In genomic region chr11:72738199-72739141, GRCh38 we compare ENCODE assay signal across 8 cellular contexts. TPM values are rescaled to one million over a fixed set of nuclear protein-coding genes. Genes with fewer than 3 reads are reported as not detected.
A peak's percentile ranks its signal among the peaks of the same experiment; 100 is the strongest.
DNase-seq lines count a peak whose midpoint lies in the region; ATAC-seq and TF ChIP-seq lines count a peak whose summit lies in the region.

No MANE protein-coding gene starts in this region.

- H3K9me2 ChIP-seq in GM23338 (ENCODE audit: insufficient read depth), result no peaks in the 10 kb centered on the region

- H3K36me3 Mint-ChIP-seq in GM23338 (ENCODE audit: low read depth), result no peaks in the 10 kb centered on the region; the same call in 2 of the 3 replicates

- no peak overlapping the region for H2AFZ ChIP-seq in GM23338

- peaks cover 86% of the 10 kb centered on the region for H3K79me2 ChIP-seq in GM23338 (replicated peaks; ENCODE audit: insufficient read depth)

- no peaks in the 10 kb centered on the region for H3F3A ChIP-seq in GM23338 (replicated peaks; ENCODE audit: low read depth)

- DNase-seq in GF-D8 (lab: John Stamatoyannopoulos, UW) (peak; percentile 55), GM23338 (ENCODE audit: low spot score) (peak; percentile 33), Right ventricle myocardium superior (peak; percentile 73), substantia nigra (lab: John Stamatoyannopoulos, UW) (peak in 8 of 49 donors; percentile 26 to 53 (median 41))
- no peak for DNase-seq in stimulated activated CD4-positive, alpha-beta T cell treated with anti-CD3 and anti-CD28 coated beads, Interleukin-4, amount 100 ng/mL, for 1 hour

- no peak for TF ChIP-seq CTCF in GM23338 (conservative IDR thresholded peaks at IDR 0.05; ENCODE audit: low read depth in 2 of 2)

- no peaks in the 10 kb centered on the region for H3K9me3 Mint-ChIP-seq in GM23338

- no peak overlapping the region for H3K4me2 ChIP-seq in GM23338

- TF ChIP-seq POLR2A in Raji (IDR thresholded peaks at IDR 0.05; ENCODE audit: insufficient read depth, low read depth, low read length), result peak; percentile 90

- no peaks in the 10 kb centered on the region for H3K36me3 ChIP-seq in GM23338 (ENCODE audit: insufficient read depth)

- peaks cover 8% of the 10 kb centered on the region for H3K27me3 Mint-ChIP-seq in GM23338 (ENCODE audit: insufficient read depth, low read depth, poor library complexity)

- ATAC-seq in GM23338, result no peak
- ATAC-seq in Right ventricle myocardium superior (ENCODE audit: poor library complexity), result peak; percentile 21
- ATAC-seq in GM19463 (IDR thresholded peaks at IDR 0.05; ENCODE audit: unreplicated experiment), result no peak
- no peak for ATAC-seq in GM18870 (IDR thresholded peaks at IDR 0.05; ENCODE audit: unreplicated experiment)

- H3K27ac ChIP-seq in GM23338 (ENCODE audit: low read depth), result no peak overlapping the region
- peak overlapping the region; percentile 33 for H3K27ac ChIP-seq in substantia nigra (ENCODE audit: low read depth, low read length, poor library complexity, severe bottlenecking)

- peaks cover 6% of the 10 kb centered on the region for H4K20me1 ChIP-seq in GM23338 (replicated peaks; ENCODE audit: insufficient read depth)

- no peaks in the 10 kb centered on the region for H3K27me3 ChIP-seq in GM23338 (ENCODE audit: insufficient read depth)

- no peak overlapping the region; the same call in 2 of the 3 replicates for H3K4me3 Mint-ChIP-seq in GM23338

- H3K27ac Mint-ChIP-seq in GM23338, result peak overlapping the region; percentile 72

- H3K4me1 Mint-ChIP-seq in GM23338, result peaks cover 64% of the 10 kb centered on the region

- no peak overlapping the region for H3K4me3 ChIP-seq in GM23338

- intact Hi-C loops in Right ventricle myocardium superior (cut with DNase I), result no loop called here

- H3K4me1 ChIP-seq in GM23338 (ENCODE audit: insufficient read depth), result peaks cover 43% of the 10 kb centered on the region

TF ChIP-seq in GM23338, 12 proteins besides CTCF, POLR2A, EP300 and RAD21 (continues in another document):
- TF ChIP-seq ZNF462 (CRISPR knock-in tag; IDR thresholded peaks at IDR 0.05), result no peak
- no peak for TF ChIP-seq CREB1 (CRISPR knock-in tag; IDR thresholded peaks at IDR 0.05; ENCODE audit: low read depth)
- no peak for TF ChIP-seq ETS1 (IDR thresholded peaks at IDR 0.05)
- no peak for TF ChIP-seq NANOG (IDR thresholded peaks at IDR 0.05; ENCODE audit: borderline replicate concordance)
- no peak for TF ChIP-seq ZNF114 (CRISPR knock-in tag; IDR thresholded peaks at IDR 0.05)
- no peak for TF ChIP-seq REST (IDR thresholded peaks at IDR 0.05; ENCODE audit: unreplicated experiment)
- TF ChIP-seq POLR2AphosphoS5 (IDR thresholded peaks at IDR 0.05; ENCODE audit: low read depth), result no peak
- no peak for TF ChIP-seq ZNF331 (CRISPR knock-in tag; IDR thresholded peaks at IDR 0.05; ENCODE audit: low read depth)
- no peak for TF ChIP-seq EZH2 (IDR thresholded peaks at IDR 0.05; ENCODE audit: low read depth, unreplicated experiment)
- TF ChIP-seq JUNB (IDR thresholded peaks at IDR 0.05; ENCODE audit: unreplicated experiment), result no peak
- TF ChIP-seq STAT1 (IDR thresholded peaks at IDR 0.05; ENCODE audit: unreplicated experiment), result no peak

RNA-seq across cellular contexts. Expression of gene ARAP1, which starts 13.7 kb away (rescaled TPM):
- 110 and 116 TPM in 2 replicates for total RNA-seq in GM23338 (2014; rRNA removed; shearing (Covaris generic))
- polyA plus RNA-seq in GM23338 (2016; fragmentation: Nextera tagmentation; extraction: Ambion mirVana), result 21.4 and 24.5 TPM in 2 replicates
- total RNA-seq in Right ventricle myocardium superior, result 58.0 TPM

RNA-seq across cellular contexts. Expression of gene STARD10, which starts 55.4 kb away (rescaled TPM):
- total RNA-seq in GM23338 (2014; rRNA removed; shearing (Covaris generic)), result 14.4 and 20.5 TPM in 2 replicates
- 16.6 and 20.7 TPM in 2 replicates for polyA plus RNA-seq in GM23338 (2016; fragmentation: Nextera tagmentation; extraction: Ambion mirVana)
- total RNA-seq in Right ventricle myocardium superior, result 117 TPM
